13 cellular contexts compared by ENCODE assay signal in the genomic region with DNA sequence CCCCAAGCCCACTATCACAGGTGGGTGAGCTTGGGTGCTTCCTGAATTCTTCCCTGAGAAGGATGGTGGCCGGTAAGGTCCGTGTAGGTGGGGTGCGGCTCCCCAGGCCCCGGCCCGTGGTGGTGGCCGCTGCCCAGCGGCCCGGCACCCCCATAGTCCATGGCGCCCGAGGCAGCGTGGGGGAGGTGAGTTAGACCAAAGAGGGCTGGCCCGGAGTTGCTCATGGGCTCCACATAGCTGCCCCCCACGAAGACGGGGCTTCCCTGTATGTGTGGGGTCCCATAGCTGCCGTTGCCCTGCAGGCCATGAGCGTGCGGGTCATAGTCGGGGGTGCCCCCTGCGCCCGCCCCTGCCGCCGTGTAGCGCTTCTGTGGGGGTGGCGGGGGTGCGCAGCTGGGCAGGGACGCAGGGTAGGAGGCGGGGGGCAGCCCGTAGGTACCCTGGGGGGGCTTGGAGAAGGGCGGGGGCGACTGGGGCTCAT.
A peak's percentile ranks its signal among the peaks of the same experiment; 100 is the strongest.
DNase-seq lines count a peak whose midpoint lies in the region; ATAC-seq and TF ChIP-seq lines count a peak whose summit lies in the region.
"Had no signal": no experiment of that assay in that cellular context is flagged by ENCODE, and none has a peak within 500 bp of the region (broad histone marks: within the 10 kb centered on the region; RNA-seq: fewer than 3 reads in every experiment).

No MANE protein-coding gene starts in this region.

- H3K9me3 ChIP-seq in parathyroid adenoma (ENCODE audit: control insufficient read depth, low read length): no peaks in the 10 kb centered on the region
- H3K9me3 ChIP-seq: A549 had no signal

- H3K9ac ChIP-seq in parathyroid adenoma: no peak overlapping the region

- H3K79me2 ChIP-seq in parathyroid adenoma: no peaks in the 10 kb centered on the region

- peak overlapping the region; percentile 97 for H3K4me3 ChIP-seq in parathyroid adenoma (ENCODE audit: low read depth, low read length)
- H3K4me3 ChIP-seq: A549 had no signal

- H3K9me3 Mint-ChIP-seq in stimulated activated naive CD8-positive, alpha-beta T cell treated with anti-CD3 and anti-CD28 coated beads, Interleukin-15, amount 100 ng/mL, for 72 hours: no peaks in the 10 kb centered on the region

- peak overlapping the region; percentile 86 for H3K4me2 ChIP-seq in parathyroid adenoma (ENCODE audit: low read length)
- H3K4me2 ChIP-seq: A549 had no signal

- DNase-seq in stimulated activated naive CD8-positive, alpha-beta T cell treated with anti-CD3 and anti-CD28 coated beads, Interleukin-15, amount 100 ng/mL, for 72 hours: no peak
- no peak for DNase-seq in stimulated activated naive CD8-positive, alpha-beta T cell treated with anti-CD3 and anti-CD28 coated beads, Interleukin-15, Interleukin-2, amounts not matched to agents 100 U/mL and 50 U/mL, for 24 hours
- DNase-seq in islet precursor cell (peak; percentile 35), GM10248 (ENCODE audit: extremely low spot score) (no peak), RPMI8226 (no peak)
- DNase-seq: amniotic stem cell, DMS153, SHP77 treated with DMSO at 0.1 percent for 48 hours had no signal

- H3K27ac Mint-ChIP-seq in stimulated activated naive CD8-positive, alpha-beta T cell treated with anti-CD3 and anti-CD28 coated beads, Interleukin-15, amount 100 ng/mL, for 72 hours: no peak overlapping the region

- H3K4me1 ChIP-seq in parathyroid adenoma: no peaks in the 10 kb centered on the region

- peak; percentile 70 for ATAC-seq in stimulated activated naive CD8-positive, alpha-beta T cell treated with anti-CD3 and anti-CD28 coated beads, Interleukin-15, amount 100 ng/mL, for 72 hours
- ATAC-seq in stimulated activated naive CD8-positive, alpha-beta T cell treated with anti-CD3 and anti-CD28 coated beads, Interleukin-15, Interleukin-2, amounts not matched to agents 100 U/mL and 50 U/mL, for 24 hours: no peak
- ATAC-seq in SK-N-SH treated with all-trans-retinoic acid at 6 μM for 48 hours (no peak), HG03108 (IDR thresholded peaks at IDR 0.05; ENCODE audit: unreplicated experiment) (no peak)
- ATAC-seq: A549 had no signal

- no peak overlapping the region for H2AFZ ChIP-seq in parathyroid adenoma

- no peak overlapping the region for H3K4me3 Mint-ChIP-seq in stimulated activated naive CD8-positive, alpha-beta T cell treated with anti-CD3 and anti-CD28 coated beads, Interleukin-15, amount 100 ng/mL, for 72 hours

- peak overlapping the region; percentile 68 for H3K27ac ChIP-seq in parathyroid adenoma
- H3K27ac ChIP-seq: A549, HL-60 had no signal

- H3K27me3 ChIP-seq in parathyroid adenoma (ENCODE audit: control insufficient read depth, insufficient read depth, low read length): no peaks in the 10 kb centered on the region

- CTCF ChIA-PET in GM10248 (lab: Yijun Ruan, JAX): interaction anchor here (0.7 kb wide), 1 partner anchor 10 kb away, joined by 3 read pairs; no protein-coding TSS in a partner anchor

- POLR2A ChIA-PET in GM10248 (lab: Yijun Ruan, JAX): no interaction called here

- peaks cover 40% of the 10 kb centered on the region for H3K27me3 Mint-ChIP-seq in stimulated activated naive CD8-positive, alpha-beta T cell treated with anti-CD3 and anti-CD28 coated beads, Interleukin-15, amount 100 ng/mL, for 72 hours

- TF ChIP-seq CTCF in parathyroid adenoma (IDR thresholded peaks at IDR 0.05): no peak
- no peak for TF ChIP-seq CTCF in GM10248 (IDR thresholded peaks at IDR 0.05; ENCODE audit: control extremely low read depth, extremely low read depth, low read depth, missing control alignments)

- peaks cover 10% of the 10 kb centered on the region for H3K4me1 Mint-ChIP-seq in stimulated activated naive CD8-positive, alpha-beta T cell treated with anti-CD3 and anti-CD28 coated beads, Interleukin-15, amount 100 ng/mL, for 72 hours

- no peaks in the 10 kb centered on the region for H3K36me3 ChIP-seq in parathyroid adenoma (ENCODE audit: control insufficient read depth, insufficient read depth, low read length)

TF ChIP-seq in SK-N-SH treated with all-trans-retinoic acid at 6 μM for 48 hours, 23 proteins besides CTCF, POLR2A, EP300 and RAD21:
- TF ChIP-seq PPARA (CRISPR knock-in tag; IDR thresholded peaks at IDR 0.05; ENCODE audit: borderline replicate concordance) (no peak), ZNF70 (CRISPR knock-in tag; IDR thresholded peaks at IDR 0.05) (no peak), ISL1 (CRISPR knock-in tag; IDR thresholded peaks at IDR 0.05) (no peak), RARB (CRISPR knock-in tag; IDR thresholded peaks at IDR 0.05) (no peak), TOX (CRISPR knock-in tag; IDR thresholded peaks at IDR 0.05; ENCODE audit: borderline replicate concordance) (no peak), BACH2 (CRISPR knock-in tag; IDR thresholded peaks at IDR 0.05; ENCODE audit: borderline replicate concordance) (no peak), ZNF8 (CRISPR knock-in tag; IDR thresholded peaks at IDR 0.05) (no peak), CSRNP3 (CRISPR knock-in tag; IDR thresholded peaks at IDR 0.05) (no peak), GLIS3 (CRISPR knock-in tag; IDR thresholded peaks at IDR 0.05) (no peak), OSR1 (CRISPR knock-in tag; IDR thresholded peaks at IDR 0.05) (no peak), ZFP3 (CRISPR knock-in tag; IDR thresholded peaks at IDR 0.05) (no peak), ZC3H10 (CRISPR knock-in tag; IDR thresholded peaks at IDR 0.05) (no peak), CSDC2 (CRISPR knock-in tag; IDR thresholded peaks at IDR 0.05) (no peak), TCF4 (CRISPR knock-in tag; IDR thresholded peaks at IDR 0.05; ENCODE audit: borderline replicate concordance) (no peak), ESRRG (CRISPR knock-in tag; IDR thresholded peaks at IDR 0.05) (no peak), TSHZ2 (CRISPR knock-in tag; IDR thresholded peaks at IDR 0.05) (no peak)
- TF ChIP-seq, protein P1, sequence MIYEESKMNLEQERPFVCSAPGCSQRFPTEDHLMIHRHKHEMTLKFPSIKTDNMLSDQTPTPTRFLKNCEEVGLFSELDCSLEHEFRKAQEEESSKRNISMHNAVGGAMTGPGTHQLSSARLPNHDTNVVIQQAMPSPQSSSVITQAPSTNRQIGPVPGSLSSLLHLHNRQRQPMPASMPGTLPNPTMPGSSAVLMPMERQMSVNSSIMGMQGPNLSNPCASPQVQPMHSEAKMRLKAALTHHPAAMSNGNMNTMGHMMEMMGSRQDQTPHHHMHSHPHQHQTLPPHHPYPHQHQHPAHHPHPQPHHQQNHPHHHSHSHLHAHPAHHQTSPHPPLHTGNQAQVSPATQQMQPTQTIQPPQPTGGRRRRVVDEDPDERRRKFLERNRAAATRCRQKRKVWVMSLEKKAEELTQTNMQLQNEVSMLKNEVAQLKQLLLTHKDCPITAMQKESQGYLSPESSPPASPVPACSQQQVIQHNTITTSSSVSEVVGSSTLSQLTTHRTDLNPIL (CRISPR knock-in tag; IDR thresholded peaks at IDR 0.05; ENCODE audit: low read depth): no peak
- TF ChIP-seq, protein P2, sequence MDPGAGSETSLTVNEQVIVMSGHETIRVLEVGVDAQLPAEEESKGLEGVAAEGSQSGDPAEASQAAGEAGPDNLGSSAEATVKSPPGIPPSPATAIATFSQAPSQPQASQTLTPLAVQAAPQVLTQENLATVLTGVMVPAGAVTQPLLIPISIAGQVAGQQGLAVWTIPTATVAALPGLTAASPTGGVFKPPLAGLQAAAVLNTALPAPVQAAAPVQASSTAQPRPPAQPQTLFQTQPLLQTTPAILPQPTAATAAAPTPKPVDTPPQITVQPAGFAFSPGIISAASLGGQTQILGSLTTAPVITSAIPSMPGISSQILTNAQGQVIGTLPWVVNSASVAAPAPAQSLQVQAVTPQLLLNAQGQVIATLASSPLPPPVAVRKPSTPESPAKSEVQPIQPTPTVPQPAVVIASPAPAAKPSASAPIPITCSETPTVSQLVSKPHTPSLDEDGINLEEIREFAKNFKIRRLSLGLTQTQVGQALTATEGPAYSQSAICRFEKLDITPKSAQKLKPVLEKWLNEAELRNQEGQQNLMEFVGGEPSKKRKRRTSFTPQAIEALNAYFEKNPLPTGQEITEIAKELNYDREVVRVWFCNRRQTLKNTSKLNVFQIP (CRISPR knock-in tag; IDR thresholded peaks at IDR 0.05; ENCODE audit: borderline replicate concordance, low read depth): no peak
